ENCODE assay signal across 8 cellular contexts in genomic region chr6:44925100-44925739, GRCh38.
A peak's percentile ranks its signal among the peaks of the same experiment; 100 is the strongest.
DNase-seq lines count a peak whose midpoint lies in the region; ATAC-seq and TF ChIP-seq lines count a peak whose summit lies in the region.

No MANE protein-coding gene starts in this region.

- no peaks in the 10 kb centered on the region for H3K27me3 Mint-ChIP-seq in Calu3 (ENCODE audit: unreplicated experiment)

- H3K36me3 Mint-ChIP-seq in Calu3 (ENCODE audit: insufficient read depth, unreplicated experiment) = no peaks in the 10 kb centered on the region

- BruUV-seq in Calu3 (replicated peaks; lab: Mats Ljungman, UMichigan) = no TSS peak

- H3K4me1 Mint-ChIP-seq in Calu3 (ENCODE audit: low read depth, unreplicated experiment) = peaks cover 27% of the 10 kb centered on the region

- no peak overlapping the region for H3K4me3 Mint-ChIP-seq in Calu3 (ENCODE audit: low read depth, unreplicated experiment)

- intact Hi-C loops in Calu3 (cut with micrococcal nuclease; ENCODE audit: unreplicated experiment) = loop anchor here (5.0 to 10.0 kb wide), 2 partner anchors 82 to 260 kb away; no protein-coding TSS in a partner anchor

- DNase-seq in Calu3 (peak; percentile 36), glomerular visceral epithelial cell (ENCODE audit: extremely low spot score) (peak; percentile 49), NK-92 (lab: John Stamatoyannopoulos, UW; ENCODE audit: unreplicated experiment) (no peak), omental fat pad (ENCODE audit: low spot score) (no peak)

- ATAC-seq in HG03196 (IDR thresholded peaks at IDR 0.05; ENCODE audit: unreplicated experiment) (peak; percentile 50), SK-N-SH treated with all-trans-retinoic acid at 6 μM for 48 hours (peak; percentile 59; the same call in 2 of the 3 replicates), GM19324 (IDR thresholded peaks at IDR 0.05; ENCODE audit: low FRiP score, unreplicated experiment) (no peak), omental fat pad (ENCODE audit: low FRiP score) (no peak), HG02884 (IDR thresholded peaks at IDR 0.05; ENCODE audit: unreplicated experiment) (no peak)

- CTCF ChIA-PET in Calu3 (lab: Charles Lee) = no interaction called here

- H3K9me3 Mint-ChIP-seq in Calu3 (ENCODE audit: low read depth, unreplicated experiment) = no peaks in the 10 kb centered on the region

- TF ChIP-seq CTCF in Calu3 (IDR thresholded peaks at IDR 0.05; ENCODE audit: unreplicated experiment) (no peak), omental fat pad (IDR thresholded peaks at IDR 0.05) (no peak)

- no peak overlapping the region for H3K27ac Mint-ChIP-seq in Calu3 (ENCODE audit: unreplicated experiment)

TF ChIP-seq in SK-N-SH treated with all-trans-retinoic acid at 6 μM for 48 hours, 23 proteins besides CTCF, POLR2A, EP300 and RAD21:
- TF ChIP-seq SNAI2 (CRISPR knock-in tag; IDR thresholded peaks at IDR 0.05) = no peak
- peak; percentile 30; the same call in 1 of the 2 replicates for TF ChIP-seq ISL1 (CRISPR knock-in tag; IDR thresholded peaks at IDR 0.05)

Comparison
In these comparisons a context has a peak if more than half of its experiments do, and no peak if none do; other contexts are left out.
1. DNase-seq: peak in Calu3 (single experiment) and glomerular visceral epithelial cell (single experiment); none in NK-92 (single experiment) and omental fat pad (single experiment).
2. ATAC-seq: peak in HG03196 (single experiment) and SK-N-SH treated with all-trans-retinoic acid at 6 μM for 48 hours (single experiment); none in GM19324 (single experiment), omental fat pad (single experiment) and HG02884 (single experiment).